ENCODE assay signal across 12 cellular contexts in genomic region chr2:217909156-217909820, GRCh38.
A peak's percentile ranks its signal among the peaks of the same experiment; 100 is the strongest.
DNase-seq lines count a peak whose midpoint lies in the region; ATAC-seq and TF ChIP-seq lines count a peak whose summit lies in the region.
"Had no signal": no experiment of that assay in that cellular context is flagged by ENCODE, and none has a peak within 500 bp of the region (broad histone marks: within the 10 kb centered on the region; RNA-seq: fewer than 3 reads in every experiment).

No MANE protein-coding gene starts in this region.

- ATAC-seq in heart left ventricle, result no peak

- H3K79me2 ChIP-seq in SU-DHL-6 (ENCODE audit: insufficient read depth, low read length), result no peaks in the 10 kb centered on the region

- peaks cover 98% of the 10 kb centered on the region for H4K20me1 ChIP-seq in BLaER1
- H4K20me1 ChIP-seq in SU-DHL-6 (ENCODE audit: low read depth, low read length), result no peaks in the 10 kb centered on the region

- no peaks in the 10 kb centered on the region for H3K9me3 ChIP-seq in BLaER1
- no peaks in the 10 kb centered on the region for H3K9me3 ChIP-seq in SU-DHL-6 (ENCODE audit: insufficient read depth, low read length)
- no peaks in the 10 kb centered on the region for H3K9me3 ChIP-seq in heart left ventricle
- H3K9me3 ChIP-seq in prostate gland, result no peaks in the 10 kb centered on the region
- H3K9me3 ChIP-seq in MG63, result no peaks in the 10 kb centered on the region
- H3K9me3 ChIP-seq: SJSA1 had no signal

- peak overlapping the region; percentile 32; the same call in 1 of the 2 replicates for H3K27ac ChIP-seq in BLaER1
- no peak overlapping the region for H3K27ac ChIP-seq in SU-DHL-6 (ENCODE audit: low read depth, low read length)
- H3K27ac ChIP-seq in heart left ventricle, result peak overlapping the region; percentile 45 to 99 (median 94)
- peak overlapping the region; percentile 91 to 92 for H3K27ac ChIP-seq in prostate gland
- H3K27ac ChIP-seq: SJSA1 had no signal

- TF ChIP-seq POLR2A in heart left ventricle (IDR thresholded peaks at IDR 0.05), result no peak
- no peak for TF ChIP-seq POLR2A in prostate gland (IDR thresholded peaks at IDR 0.05)

- DNase-seq in heart left ventricle (peak in 3 of 5 donors; percentile 22 to 39 (median 30)), prostate gland (ENCODE audit: low spot score) (no peak), NK-92 (lab: John Stamatoyannopoulos, UW; ENCODE audit: unreplicated experiment) (no peak), MG63 (no peak), A172 (ENCODE audit: low spot score) (no peak), NCI-H1694 treated with DMSO at 0.1 percent for 48 hours (lab: John Stamatoyannopoulos, UW) (no peak)
- DNase-seq: activated CD4-positive, CD25-positive, alpha-beta regulatory T cell treated with anti-CD3 and anti-CD28 coated beads, Interleukin-2, amount 50 U/mL, for 72 hours; NCI-H510A; occipital lobe had no signal

- H2AFZ ChIP-seq in SU-DHL-6 (ENCODE audit: low read depth, low read length, severe bottlenecking), result no peak overlapping the region

- intact Hi-C loops in heart left ventricle (cut with DNase I) (no loop called here), prostate gland (cut with DNase I) (no loop called here)

- TF ChIP-seq CTCF in SU-DHL-6 (IDR thresholded peaks at IDR 0.05; ENCODE audit: insufficient read depth, low read length, poor library complexity, severe bottlenecking), result peak; percentile 14
- peak in 1 of 12 donors; percentile 7 for TF ChIP-seq CTCF in heart left ventricle (IDR thresholded peaks at IDR 0.05)
- TF ChIP-seq CTCF in prostate gland (IDR thresholded peaks at IDR 0.05), result peak in 1 of 4 experiments; percentile 14

- WGBS in heart left ventricle, 4 donors, result 29 to 40% (median 32%) methylated on average over 5 to 10 of the region's 10 CpGs
- 53% methylated on average over 10 of the region's 10 CpGs for WGBS in prostate gland

- H3K36me3 ChIP-seq in BLaER1 (no peaks in the 10 kb centered on the region), SU-DHL-6 (ENCODE audit: low read length) (no peaks in the 10 kb centered on the region), heart left ventricle (peaks cover 0 to 24% (median 12%) of the 10 kb centered on the region in 9 donors), prostate gland (no peaks in the 10 kb centered on the region), MG63 (peaks cover 5% of the 10 kb centered on the region)

- H3K4me2 ChIP-seq in BLaER1, result peak overlapping the region; percentile 92
- no peak overlapping the region for H3K4me2 ChIP-seq in SU-DHL-6 (ENCODE audit: low read depth, low read length, poor library complexity, severe bottlenecking)

- H3K9me2 ChIP-seq in SU-DHL-6 (replicated peaks; ENCODE audit: insufficient read depth, low read length), result no peaks in the 10 kb centered on the region

- H3K27me3 ChIP-seq in BLaER1 (peaks cover 8% of the 10 kb centered on the region; the same call in 1 of the 2 replicates), SU-DHL-6 (ENCODE audit: low read length) (no peaks in the 10 kb centered on the region), heart left ventricle (no peaks in the 10 kb centered on the region), prostate gland (replicated peaks; ENCODE audit: insufficient read depth) (no peaks in the 10 kb centered on the region), MG63 (no peaks in the 10 kb centered on the region)
- H3K27me3 ChIP-seq: SJSA1 had no signal

- H3K4me3 ChIP-seq in BLaER1, result no peak overlapping the region
- H3K4me3 ChIP-seq in SU-DHL-6 (ENCODE audit: insufficient read depth, low read length, poor library complexity, severe bottlenecking), result no peak overlapping the region
- no peak overlapping the region for H3K4me3 ChIP-seq in heart left ventricle
- H3K4me3 ChIP-seq in prostate gland, result no peak overlapping the region
- no peak overlapping the region for H3K4me3 ChIP-seq in MG63
- H3K4me3 ChIP-seq: SJSA1 had no signal

- H3K9ac ChIP-seq in BLaER1 (peak overlapping the region; percentile 32; the same call in 1 of the 2 replicates), SU-DHL-6 (ENCODE audit: low read length) (no peak overlapping the region)

- H3K4me1 ChIP-seq in BLaER1, result peaks cover 100% of the 10 kb centered on the region
- H3K4me1 ChIP-seq in heart left ventricle, result peaks cover 59 to 100% (median 99%) of the 10 kb centered on the region in 12 donors
- peaks cover 31% of the 10 kb centered on the region for H3K4me1 ChIP-seq in prostate gland (replicated peaks)

- no peaks in the 10 kb centered on the region for H3F3A ChIP-seq in SU-DHL-6 (ENCODE audit: insufficient read depth)

Comparison
In these comparisons a context has a peak if more than half of its experiments do, and no peak if none do; other contexts are left out.
1. DNase-seq: peak in heart left ventricle (3 of 5); none in prostate gland (single experiment), NK-92 (single experiment), MG63 (single experiment), A172 (single experiment) and NCI-H1694 treated with DMSO at 0.1 percent for 48 hours (single experiment).